In genomic region chr6:150932976-150933375, GRCh38 we compare ENCODE assay signal across 23 cellular contexts.
A peak's percentile ranks its signal among the peaks of the same experiment; 100 is the strongest.
DNase-seq lines count a peak whose midpoint lies in the region; ATAC-seq and TF ChIP-seq lines count a peak whose summit lies in the region.
"Had no signal": no experiment of that assay in that cellular context is flagged by ENCODE, and none has a peak within 500 bp of the region (broad histone marks: within the 10 kb centered on the region; RNA-seq: fewer than 3 reads in every experiment).

No MANE protein-coding gene starts in this region.

- no peak for TF ChIP-seq EP300 in tibial nerve (IDR thresholded peaks at IDR 0.05)

- no peaks in the 10 kb centered on the region; the same call in 1 of the 2 replicates for H3K27me3 Mint-ChIP-seq in HFFc6 (ENCODE audit: insufficient read depth)
- H3K27me3 Mint-ChIP-seq in osteocyte (ENCODE audit: unreplicated experiment): no peaks in the 10 kb centered on the region
- H3K27me3 Mint-ChIP-seq: activated CD4-positive, alpha-beta T cell treated with anti-CD3 and anti-CD28 coated beads, Interleukin-2, amount 10 ng/mL, durations not matched to agents 7 days and 5 days had no signal

- no peak for ATAC-seq in HG02759 (IDR thresholded peaks at IDR 0.05; ENCODE audit: unreplicated experiment)
- ATAC-seq: HCT116; PC-3; stimulated activated effector memory CD8-positive, alpha-beta T cell treated with anti-CD3 and anti-CD28 coated beads, Interleukin-12 subunit alpha, Interleukin-12 subunit beta, amount 100 ng/mL, for 72 hours had no signal

- TF ChIP-seq POLR2A in tibial nerve (IDR thresholded peaks at IDR 0.05): no peak

- H3K4me1 Mint-ChIP-seq in HFFc6 (ENCODE audit: low read depth): peaks cover 68% of the 10 kb centered on the region
- peaks cover 49% of the 10 kb centered on the region for H3K4me1 Mint-ChIP-seq in osteocyte (ENCODE audit: unreplicated experiment)
- H3K4me1 Mint-ChIP-seq: activated CD4-positive, alpha-beta T cell treated with anti-CD3 and anti-CD28 coated beads, Interleukin-2, amount 10 ng/mL, durations not matched to agents 7 days and 5 days; stimulated activated effector memory CD8-positive, alpha-beta T cell treated with anti-CD3 and anti-CD28 coated beads, Interleukin-12 subunit alpha, Interleukin-12 subunit beta, amount 100 ng/mL, for 72 hours had no signal

- H3K4me3 Mint-ChIP-seq in HFFc6: peak overlapping the region; percentile 45
- no peak overlapping the region for H3K4me3 Mint-ChIP-seq in osteocyte (ENCODE audit: unreplicated experiment)
- H3K4me3 Mint-ChIP-seq: activated CD4-positive, alpha-beta T cell treated with anti-CD3 and anti-CD28 coated beads, Interleukin-2, amount 10 ng/mL, durations not matched to agents 7 days and 5 days; stimulated activated effector memory CD8-positive, alpha-beta T cell treated with anti-CD3 and anti-CD28 coated beads, Interleukin-12 subunit alpha, Interleukin-12 subunit beta, amount 100 ng/mL, for 72 hours; T-helper 1 cell treated with Interleukin-12 subunit alpha and Interleukin-12 subunit beta and Interleukin-4 antibody, amounts not matched to agents 30 μg/mL and 1 μg/mL, for 36 hours had no signal

- no peaks in the 10 kb centered on the region for H3K9me3 ChIP-seq in tibial nerve
- H3K9me3 ChIP-seq: BLaER1 treated with 17β-estradiol and CSF1 and Interleukin-3, amounts not matched to agents 10 nM and 100 nM; pancreas had no signal

- H3K36me3 ChIP-seq in tibial nerve: peaks cover 0 to 36% (median 0%) of the 10 kb centered on the region in 3 donors

- H3K36me3 Mint-ChIP-seq in HFFc6 (ENCODE audit: low read depth) (peaks cover 48% of the 10 kb centered on the region), osteocyte (ENCODE audit: unreplicated experiment) (peaks cover 40% of the 10 kb centered on the region)

- peaks cover 0 to 39% (median 3%) of the 10 kb centered on the region in 4 donors for H3K4me1 ChIP-seq in tibial nerve
- H3K4me1 ChIP-seq: pancreas had no signal

- 59 to 68% methylated on average over 3 of the region's 3 CpGs for WGBS in tibial nerve, 2 donors

- TF ChIP-seq CTCF in AG09319 (IDR thresholded peaks at IDR 0.05; ENCODE audit: low read depth, low read length): no peak
- no peak for TF ChIP-seq CTCF in HFFc6 (IDR thresholded peaks at IDR 0.05)
- TF ChIP-seq CTCF in osteocyte (IDR thresholded peaks at IDR 0.05): no peak
- no peak for TF ChIP-seq CTCF in tibial nerve (IDR thresholded peaks at IDR 0.05)

- no peaks in the 10 kb centered on the region for H3K27me3 ChIP-seq in tibial nerve
- H3K27me3 ChIP-seq: BLaER1 treated with 17β-estradiol and CSF1 and Interleukin-3, amounts not matched to agents 10 nM and 100 nM; pancreas had no signal

- no peak overlapping the region for H3K4me3 ChIP-seq in tibial nerve
- H3K4me3 ChIP-seq: BLaER1 treated with 17β-estradiol and CSF1 and Interleukin-3, amounts not matched to agents 10 nM and 100 nM; pancreas had no signal

- H3K27ac ChIP-seq in tibial nerve: peak overlapping the region in 1 of 4 donors; percentile 20
- H3K27ac ChIP-seq: BLaER1 treated with 17β-estradiol and CSF1 and Interleukin-3, amounts not matched to agents 10 nM and 100 nM; pancreas had no signal

- DNase-seq in AG09319 (ENCODE audit: extremely low read depth, low read depth) (peak; percentile 82), HFFc6 (peak; percentile 65), fibroblast of gingiva (ENCODE audit: low read depth) (peak; percentile 82), osteocyte (ENCODE audit: extremely low spot score, unreplicated experiment) (no peak), tibial nerve (ENCODE audit: low spot score in 2 of 2) (no peak), NCI-H524 treated with DMSO at 0.1 percent for 48 hours (lab: John Stamatoyannopoulos, UW) (no peak)
- DNase-seq: activated CD4-positive, alpha-beta T cell treated with anti-CD3 and anti-CD28 coated beads, Interleukin-2, amount 10 ng/mL, durations not matched to agents 7 days and 5 days; activated CD8-positive, alpha-beta memory T cell treated with anti-CD3 and anti-CD28 coated beads, Interleukin-2, amount 50 U/mL, for 4 hours; caudate nucleus; effector memory CD4-positive, alpha-beta T cell; hypothalamus; Kasumi-1; mammary epithelial cell; NCI-H1092; NCI-H2029; NCI-H345; pancreas; PC-3 had no signal

- peak overlapping the region; percentile 93 for H3K27ac Mint-ChIP-seq in HFFc6
- peak overlapping the region; percentile 84 for H3K27ac Mint-ChIP-seq in osteocyte (ENCODE audit: unreplicated experiment)
- H3K27ac Mint-ChIP-seq: activated CD4-positive, alpha-beta T cell treated with anti-CD3 and anti-CD28 coated beads, Interleukin-2, amount 10 ng/mL, durations not matched to agents 7 days and 5 days; T-helper 1 cell treated with Interleukin-12 subunit alpha and Interleukin-12 subunit beta and Interleukin-4 antibody, amounts not matched to agents 30 μg/mL and 1 μg/mL, for 36 hours had no signal

- no peaks in the 10 kb centered on the region; the same call in 1 of the 2 replicates for H3K9me3 Mint-ChIP-seq in HFFc6
- H3K9me3 Mint-ChIP-seq in osteocyte (ENCODE audit: unreplicated experiment): peaks cover 4% of the 10 kb centered on the region
- H3K9me3 Mint-ChIP-seq: activated CD4-positive, alpha-beta T cell treated with anti-CD3 and anti-CD28 coated beads, Interleukin-2, amount 10 ng/mL, durations not matched to agents 7 days and 5 days; stimulated activated effector memory CD8-positive, alpha-beta T cell treated with anti-CD3 and anti-CD28 coated beads, Interleukin-12 subunit alpha, Interleukin-12 subunit beta, amount 100 ng/mL, for 72 hours; T-helper 1 cell treated with Interleukin-12 subunit alpha and Interleukin-12 subunit beta and Interleukin-4 antibody, amounts not matched to agents 30 μg/mL and 1 μg/mL, for 36 hours had no signal

Comparison
In these comparisons a context has a peak if more than half of its experiments do, and no peak if none do; other contexts are left out.
1. DNase-seq: peak in AG09319 (single experiment), HFFc6 (single experiment) and fibroblast of gingiva (single experiment); none in osteocyte (single experiment), tibial nerve (0 of 2) and NCI-H524 treated with DMSO at 0.1 percent for 48 hours (single experiment).